17 cellular contexts compared by ENCODE assay signal in the genomic region with DNA sequence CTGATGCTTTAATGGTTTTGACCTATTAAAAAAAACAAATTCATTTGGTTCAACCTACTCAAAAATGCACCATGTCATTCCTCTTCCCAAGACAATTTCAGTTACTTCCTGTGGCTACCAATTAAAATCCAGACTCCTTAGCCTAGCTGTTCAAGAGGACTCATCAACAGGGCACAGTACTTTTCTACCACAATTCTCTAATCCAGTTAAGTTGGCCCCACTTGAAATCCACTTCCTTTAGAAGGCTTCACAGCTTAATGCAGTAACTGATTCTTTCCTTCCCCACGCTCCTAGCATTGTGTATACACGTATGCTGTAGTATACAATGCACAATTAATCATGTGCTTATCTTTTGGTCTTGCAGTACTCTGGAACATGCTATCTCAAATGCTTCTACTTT.
"Had no signal": no experiment of that assay in that cellular context is flagged by ENCODE, and none has a peak within 500 bp of the region (broad histone marks: within the 10 kb centered on the region; RNA-seq: fewer than 3 reads in every experiment).

No MANE protein-coding gene starts in this region.

- H3K4me3 ChIP-seq: heart right ventricle, psoas muscle, spleen, testis, tibial nerve had no signal

- H3K4me1 Mint-ChIP-seq: stimulated activated naive B cell treated with anti-CD40 and anti-IgM and Interleukin-4, amounts not matched to agents 10 μg/mL and 1 μg/mL and 100 μg/mL, for 72 hours; stimulated activated naive CD8-positive, alpha-beta T cell treated with anti-CD3 and anti-CD28 coated beads, Interleukin-15, amount 100 ng/mL, for 72 hours had no signal

- H3K9me3 ChIP-seq: heart right ventricle, psoas muscle, spleen, testis, tibial nerve had no signal

- H3K36me3 Mint-ChIP-seq: mesothelial cell of epicardium; natural killer cell treated with Interleukin-12 subunit alpha and Interleukin-12 subunit beta and Interleukin-15 and Interleukin-18, amount 100 ng/mL, for 72 hours; stimulated activated naive B cell treated with anti-CD40 and anti-IgM and Interleukin-4, amounts not matched to agents 10 μg/mL and 1 μg/mL and 100 μg/mL, for 72 hours had no signal

- H3K36me3 ChIP-seq: heart right ventricle, spleen, tibial nerve had no signal

- H3K9me3 Mint-ChIP-seq: mesothelial cell of epicardium; natural killer cell treated with Interleukin-12 subunit alpha and Interleukin-12 subunit beta and Interleukin-15 and Interleukin-18, amount 100 ng/mL, for 72 hours; stimulated activated naive B cell treated with anti-CD40 and anti-IgM and Interleukin-4, amounts not matched to agents 10 μg/mL and 1 μg/mL and 100 μg/mL, for 72 hours; stimulated activated naive CD8-positive, alpha-beta T cell treated with anti-CD3 and anti-CD28 coated beads, Interleukin-15, amount 100 ng/mL, for 72 hours had no signal

- H3K4me1 ChIP-seq: heart right ventricle, psoas muscle, spleen, testis had no signal

- H3K4me3 Mint-ChIP-seq: mesothelial cell of epicardium; natural killer cell treated with Interleukin-12 subunit alpha and Interleukin-12 subunit beta and Interleukin-15 and Interleukin-18, amount 100 ng/mL, for 72 hours; stimulated activated naive B cell treated with anti-CD40 and anti-IgM and Interleukin-4, amounts not matched to agents 10 μg/mL and 1 μg/mL and 100 μg/mL, for 72 hours; stimulated activated naive CD8-positive, alpha-beta T cell treated with anti-CD3 and anti-CD28 coated beads, Interleukin-15, amount 100 ng/mL, for 72 hours had no signal

- H3K27ac Mint-ChIP-seq: mesothelial cell of epicardium; natural killer cell treated with Interleukin-12 subunit alpha and Interleukin-12 subunit beta and Interleukin-15 and Interleukin-18, amount 100 ng/mL, for 72 hours; stimulated activated naive B cell treated with anti-CD40 and anti-IgM and Interleukin-4, amounts not matched to agents 10 μg/mL and 1 μg/mL and 100 μg/mL, for 72 hours; stimulated activated naive CD8-positive, alpha-beta T cell treated with anti-CD3 and anti-CD28 coated beads, Interleukin-15, amount 100 ng/mL, for 72 hours had no signal

- DNase-seq: effector memory CD4-positive, alpha-beta T cell; heart right ventricle; hypothalamus; kidney glomerular epithelial cell; mammary epithelial cell; psoas muscle; retina; spleen; stimulated activated CD4-positive, alpha-beta T cell treated with anti-CD3 and anti-CD28 coated beads, Interleukin-15, amount 100 ng/mL, for 24 hours; stimulated activated CD4-positive, alpha-beta T cell treated with anti-CD3 and anti-CD28 coated beads, Interleukin-1b, Interleukin-23, amount 100 ng/mL, for 48 hours; stimulated activated CD4-positive, alpha-beta T cell treated with anti-CD3 and anti-CD28 coated beads, Interleukin-4, amount 100 ng/mL, for 4 hours; stimulated activated naive B cell treated with anti-CD40 and anti-IgM and Interleukin-4, amounts not matched to agents 10 μg/mL and 1 μg/mL and 100 μg/mL, for 72 hours; stimulated activated naive CD8-positive, alpha-beta T cell treated with anti-CD3 and anti-CD28 coated beads, Interleukin-15, amount 100 ng/mL, for 72 hours; testis had no signal

- H3K27me3 ChIP-seq: spleen, testis, tibial nerve had no signal

- H3K27ac ChIP-seq: heart right ventricle, psoas muscle, spleen, testis, tibial nerve had no signal

- H3K27me3 Mint-ChIP-seq: natural killer cell treated with Interleukin-12 subunit alpha and Interleukin-12 subunit beta and Interleukin-15 and Interleukin-18, amount 100 ng/mL, for 72 hours; stimulated activated naive B cell treated with anti-CD40 and anti-IgM and Interleukin-4, amounts not matched to agents 10 μg/mL and 1 μg/mL and 100 μg/mL, for 72 hours had no signal
